ENCODE assay signal across 26 cellular contexts in the genomic region with DNA sequence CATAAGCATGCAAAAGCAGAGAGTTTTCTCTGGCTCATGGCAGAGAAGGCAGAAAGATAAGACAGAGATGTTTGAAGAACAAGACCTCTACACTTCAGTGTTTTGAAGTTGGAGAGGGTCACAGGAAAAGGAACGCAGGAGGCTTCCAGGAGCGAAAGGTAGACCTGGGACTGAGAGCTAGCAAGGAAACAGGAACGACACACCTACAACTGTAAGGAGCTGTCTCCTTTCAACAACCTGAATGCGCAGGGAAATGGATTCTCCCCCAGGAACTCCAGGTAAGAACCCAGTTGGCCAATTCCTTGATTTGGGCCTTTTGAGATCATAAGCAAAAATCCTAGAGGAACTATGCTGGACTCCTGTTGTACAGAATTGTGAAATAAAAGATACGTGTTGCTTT.
"Had no signal": no experiment of that assay in that cellular context is flagged by ENCODE, and none has a peak within 500 bp of the region (broad histone marks: within the 10 kb centered on the region; RNA-seq: fewer than 3 reads in every experiment).

No MANE protein-coding gene starts in this region.

- ATAC-seq: naive thymus-derived CD8-positive, alpha-beta T cell; natural killer cell treated with Interleukin-12 subunit alpha and Interleukin-12 subunit beta and Interleukin-15 and Interleukin-18, amount 100 ng/mL, for 72 hours; pancreas; right cardiac atrium; right lobe of liver; stimulated activated effector memory CD8-positive, alpha-beta T cell treated with anti-CD3 and anti-CD28 coated beads, Interleukin-12 subunit alpha, Interleukin-12 subunit beta, amount 100 ng/mL, for 72 hours; stimulated activated naive B cell treated with anti-CD40 and anti-IgM and Interleukin-4, amounts not matched to agents 10 μg/mL and 1 μg/mL and 100 μg/mL, for 72 hours had no signal

- H3K36me3 Mint-ChIP-seq: naive thymus-derived CD8-positive, alpha-beta T cell; natural killer cell treated with Interleukin-12 subunit alpha and Interleukin-12 subunit beta and Interleukin-15 and Interleukin-18, amount 100 ng/mL, for 72 hours; stimulated activated effector memory CD8-positive, alpha-beta T cell treated with anti-CD3 and anti-CD28 coated beads, Interleukin-12 subunit alpha, Interleukin-12 subunit beta, amount 100 ng/mL, for 72 hours; stimulated activated naive B cell treated with anti-CD40 and anti-IgM and Interleukin-4, amounts not matched to agents 10 μg/mL and 1 μg/mL and 100 μg/mL, for 72 hours had no signal

- H3K27ac ChIP-seq: neutrophil, pancreas, prostate gland, right lobe of liver, sigmoid colon, stomach, suprapubic skin, testis, tibial artery, upper lobe of left lung, vagina had no signal

- H3K27me3 ChIP-seq: neutrophil, pancreas, right lobe of liver, sigmoid colon, stomach, suprapubic skin, testis, tibial artery, upper lobe of left lung, vagina had no signal

- H3K27ac Mint-ChIP-seq: naive thymus-derived CD8-positive, alpha-beta T cell; natural killer cell treated with Interleukin-12 subunit alpha and Interleukin-12 subunit beta and Interleukin-15 and Interleukin-18, amount 100 ng/mL, for 72 hours; nephron progenitor cell; stimulated activated effector memory CD8-positive, alpha-beta T cell treated with anti-CD3 and anti-CD28 coated beads, Interleukin-12 subunit alpha, Interleukin-12 subunit beta, amount 100 ng/mL, for 72 hours; stimulated activated naive B cell treated with anti-CD40 and anti-IgM and Interleukin-4, amounts not matched to agents 10 μg/mL and 1 μg/mL and 100 μg/mL, for 72 hours; stimulated activated naive CD8-positive, alpha-beta T cell treated with anti-CD3 and anti-CD28 coated beads, Interleukin-15, Interleukin-2, amounts not matched to agents 100 ng/mL and 50 ng/mL, for 24 hours had no signal

- H3K4me1 ChIP-seq: pancreas, prostate gland, right lobe of liver, sigmoid colon, stomach, suprapubic skin, testis, tibial artery, upper lobe of left lung, vagina had no signal

- DNase-seq: naive thymus-derived CD8-positive, alpha-beta T cell; nephron progenitor cell; nucleus accumbens; pancreas; right cardiac atrium; right lobe of liver; sigmoid colon; stimulated activated CD4-positive, alpha-beta T cell treated with anti-CD3 and anti-CD28 coated beads, Interleukin-15, amount 100 ng/mL, for 24 hours; stimulated activated CD4-positive, alpha-beta T cell treated with anti-CD3 and anti-CD28 coated beads, Interleukin-2, amount 100 ng/mL, for 24 hours; stimulated activated CD4-positive, alpha-beta T cell treated with anti-CD3 and anti-CD28 coated beads, Interleukin-2, amount 100 ng/mL, for 48 hours; stimulated activated CD4-positive, alpha-beta T cell treated with anti-CD3 and anti-CD28 coated beads, Interleukin-4, amount 100 ng/mL, for 24 hours; stimulated activated naive B cell treated with anti-CD40 and anti-IgM and Interleukin-4, amounts not matched to agents 10 μg/mL and 1 μg/mL and 100 μg/mL, for 72 hours; stimulated activated naive CD4-positive, alpha-beta T cell treated with Interleukin-2 at 50 U/mL for 16 hours; stomach; testis; tibial artery; trophoblast cell; upper lobe of left lung had no signal

- H3K27me3 Mint-ChIP-seq: naive thymus-derived CD8-positive, alpha-beta T cell; natural killer cell treated with Interleukin-12 subunit alpha and Interleukin-12 subunit beta and Interleukin-15 and Interleukin-18, amount 100 ng/mL, for 72 hours; stimulated activated naive B cell treated with anti-CD40 and anti-IgM and Interleukin-4, amounts not matched to agents 10 μg/mL and 1 μg/mL and 100 μg/mL, for 72 hours; stimulated activated naive CD8-positive, alpha-beta T cell treated with anti-CD3 and anti-CD28 coated beads, Interleukin-15, Interleukin-2, amounts not matched to agents 100 ng/mL and 50 ng/mL, for 24 hours had no signal

- H3K4me1 Mint-ChIP-seq: naive thymus-derived CD8-positive, alpha-beta T cell; nephron progenitor cell; neural crest cell; stimulated activated effector memory CD8-positive, alpha-beta T cell treated with anti-CD3 and anti-CD28 coated beads, Interleukin-12 subunit alpha, Interleukin-12 subunit beta, amount 100 ng/mL, for 72 hours; stimulated activated naive B cell treated with anti-CD40 and anti-IgM and Interleukin-4, amounts not matched to agents 10 μg/mL and 1 μg/mL and 100 μg/mL, for 72 hours had no signal

- H3K36me3 ChIP-seq: neutrophil, pancreas, prostate gland, right lobe of liver, sigmoid colon, stomach, suprapubic skin, tibial artery, upper lobe of left lung, vagina had no signal

- H3K4me3 ChIP-seq: pancreas, prostate gland, right lobe of liver, sigmoid colon, stomach, suprapubic skin, testis, tibial artery, upper lobe of left lung, vagina had no signal

- H3K4me3 Mint-ChIP-seq: naive thymus-derived CD8-positive, alpha-beta T cell; natural killer cell treated with Interleukin-12 subunit alpha and Interleukin-12 subunit beta and Interleukin-15 and Interleukin-18, amount 100 ng/mL, for 72 hours; nephron progenitor cell; neural crest cell; stimulated activated effector memory CD8-positive, alpha-beta T cell treated with anti-CD3 and anti-CD28 coated beads, Interleukin-12 subunit alpha, Interleukin-12 subunit beta, amount 100 ng/mL, for 72 hours; stimulated activated naive B cell treated with anti-CD40 and anti-IgM and Interleukin-4, amounts not matched to agents 10 μg/mL and 1 μg/mL and 100 μg/mL, for 72 hours; stimulated activated naive CD8-positive, alpha-beta T cell treated with anti-CD3 and anti-CD28 coated beads, Interleukin-15, Interleukin-2, amounts not matched to agents 100 ng/mL and 50 ng/mL, for 24 hours had no signal

- H3K9me3 ChIP-seq: neutrophil, pancreas, prostate gland, right lobe of liver, suprapubic skin, testis, vagina had no signal
